Comparison of ENCODE assay signal across 17 cellular contexts in the genomic region with DNA sequence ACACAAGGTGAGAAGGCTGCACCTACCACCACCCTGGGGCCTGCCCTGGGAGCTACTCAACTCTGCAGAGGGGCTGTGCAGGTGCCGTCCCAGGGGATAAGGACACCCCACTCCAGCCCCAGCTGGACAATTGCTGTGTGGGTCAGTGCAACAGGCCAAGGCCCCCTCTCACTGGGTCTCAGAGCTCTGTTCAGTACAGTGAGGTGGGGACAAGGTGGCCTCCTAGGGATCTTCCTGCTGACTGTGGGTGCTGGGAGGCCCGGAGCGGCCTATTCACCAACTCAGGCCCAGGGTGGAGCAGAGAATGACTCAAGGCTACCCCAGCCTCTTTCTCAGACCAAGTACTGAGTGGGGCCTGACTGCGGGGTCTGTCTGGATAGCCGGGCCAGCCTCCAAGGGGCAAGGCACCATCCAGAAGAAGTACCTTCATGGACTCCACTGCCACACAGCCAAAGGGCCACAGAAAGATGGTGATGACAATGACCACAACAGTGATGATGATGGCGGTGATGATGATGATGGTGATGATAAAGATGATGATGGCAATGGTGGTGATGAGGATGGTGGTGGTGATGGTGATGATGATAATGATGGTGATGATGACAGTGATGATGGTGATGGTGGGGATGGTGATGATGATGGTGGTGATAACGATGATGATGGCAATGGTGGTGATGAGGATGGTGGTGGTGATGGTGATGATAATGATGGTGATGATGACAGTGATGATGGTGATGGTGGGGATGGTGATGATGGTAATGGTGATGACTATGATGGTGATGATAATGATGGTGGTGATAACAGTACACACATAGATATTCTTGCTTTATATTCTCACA. TPM values are rescaled to one million over a fixed set of nuclear protein-coding genes. Genes with fewer than 3 reads are reported as not detected.
DNase-seq lines count a peak whose midpoint lies in the region; ATAC-seq, FAIRE-seq and TF ChIP-seq lines count a peak whose summit lies in the region.
"Had no signal": no experiment of that assay in that cellular context is flagged by ENCODE, and none has a peak within 500 bp of the region (broad histone marks: within the 10 kb centered on the region; RNA-seq: fewer than 3 reads in every experiment).

No MANE protein-coding gene starts in this region.

- H3K4me1 ChIP-seq in HEK293 (ENCODE audit: control insufficient read depth, insufficient read depth, low read length), result no peaks in the 10 kb centered on the region
- peaks cover 5 to 12% of the 10 kb centered on the region in 2 donors for H3K4me1 ChIP-seq in kidney (ENCODE audit: control insufficient read depth in 1 of 2, insufficient read depth in 1 of 2, low read depth in 1 of 2, low read length in 2 of 2)
- peaks cover 0 to 51% (median 30%) of the 10 kb centered on the region in 4 donors for H3K4me1 ChIP-seq in stomach
- H3K4me1 ChIP-seq: Caco-2 had no signal

- TF ChIP-seq EP300 in stomach (IDR thresholded peaks at IDR 0.05), result no peak

- peaks cover 0 to 3% of the 10 kb centered on the region in 2 experiments; a peak in 2 of 3 replicates for H3K36me3 ChIP-seq in HEK293 (ENCODE audit: control insufficient read depth in 2 of 2, insufficient read depth in 1 of 2, low read length in 2 of 2)
- H3K36me3 ChIP-seq in kidney (ENCODE audit: control insufficient read depth in 1 of 2, insufficient read depth in 2 of 2, low read length in 2 of 2), result peaks cover 0 to 3% of the 10 kb centered on the region in 2 donors
- no peaks in the 10 kb centered on the region for H3K36me3 ChIP-seq in stomach
- H3K36me3 ChIP-seq: prostate gland had no signal

- WGBS in stomach, 5 donors, result 96 to 100% (median 97%) methylated on average over 4 to 7 of the region's 7 CpGs

- H3K27me3 ChIP-seq in stomach, result no peaks in the 10 kb centered on the region

- no peaks in the 10 kb centered on the region for H3K36me3 Mint-ChIP-seq in T-helper 17 cell (ENCODE audit: low read depth)

- CTCF ChIA-PET in HEK293 (lab: Yijun Ruan, JAX), result interaction anchor here (0.7 kb wide), 1 partner anchor 13 kb away, joined by 3 read pairs; no protein-coding TSS in a partner anchor

- H3K27me3 Mint-ChIP-seq in T-helper 17 cell, result no peaks in the 10 kb centered on the region

- H3K9me3 ChIP-seq in HEK293 (ENCODE audit: control insufficient read depth, insufficient read depth, low read depth, low read length) (no peaks in the 10 kb centered on the region), T-helper 17 cell (ENCODE audit: control insufficient read depth, low read length, poor library complexity, severe bottlenecking) (no peaks in the 10 kb centered on the region), kidney (ENCODE audit: control insufficient read depth in 1 of 2, low read length in 2 of 2) (no peaks in the 10 kb centered on the region), stomach (no peaks in the 10 kb centered on the region)
- H3K9me3 ChIP-seq: Caco-2, prostate gland had no signal

- H3K27ac ChIP-seq in HEK293 (ENCODE audit: extremely low read depth, low read depth, low read length) (no peak overlapping the region), kidney (ENCODE audit: low read depth in 2 of 2, low read length in 2 of 2) (no peak overlapping the region), stomach (peak overlapping the region in 3 of 5 donors; percentile 58 to 83 (median 59))
- H3K27ac ChIP-seq: prostate gland had no signal

- no peak for FAIRE-seq in kidney (lab: Jason Lieb, UNC)

- ATAC-seq in T-helper 17 cell (peak; percentile 12), HG02885 (IDR thresholded peaks at IDR 0.05; ENCODE audit: poor library complexity, unreplicated experiment) (no peak)
- ATAC-seq: natural killer cell had no signal

- POLR2A ChIA-PET in HEK293 (lab: Yijun Ruan, JAX), result no interaction called here

- no peak overlapping the region for H3K4me3 Mint-ChIP-seq in T-helper 17 cell
- H3K4me3 Mint-ChIP-seq: HFFc6; immature natural killer cell; natural killer cell; T-helper 2 cell treated with Interferon-gamma antibody and Interleukin-4, amounts not matched to agents 5 μg/mL and 100 μg/mL, for 36 hours had no signal

- TF ChIP-seq POLR2A in stomach (IDR thresholded peaks at IDR 0.05), result no peak

- no peak for TF ChIP-seq CTCF in HEK293 (tag by site-specific recombination; IDR thresholded peaks at IDR 0.05)
- TF ChIP-seq CTCF in kidney (IDR thresholded peaks at IDR 0.05; ENCODE audit: borderline replicate concordance, extremely low read depth, insufficient read depth), result no peak
- TF ChIP-seq CTCF in stomach (IDR thresholded peaks at IDR 0.05), result no peak

- intact Hi-C loops in kidney (cut with DNase I), result no loop called here
- intact Hi-C loops in stomach (cut with DNase I; ENCODE audit: low total_unique reads), result no loop called here

- no peak overlapping the region for H3K27ac Mint-ChIP-seq in T-helper 17 cell
- H3K27ac Mint-ChIP-seq: HFFc6; immature natural killer cell; natural killer cell; T-helper 2 cell treated with Interferon-gamma antibody and Interleukin-4, amounts not matched to agents 5 μg/mL and 100 μg/mL, for 36 hours had no signal

- DNase-seq in T-helper 17 cell (no peak), kidney (peak; percentile 5), stomach (no peak), DMS53 treated with DMSO at 0.1 percent for 48 hours (lab: John Stamatoyannopoulos, UW; ENCODE audit: unreplicated experiment) (no peak), NOMO-1 treated with DMSO at 0.1 percent for 48 hours (lab: John Stamatoyannopoulos, UW; ENCODE audit: unreplicated experiment) (no peak)
- DNase-seq: Caco-2; effector CD4-positive, alpha-beta T cell; glutamatergic neuron; HFFc6; immature natural killer cell; natural killer cell; NCI-H1417; NCI-H69 had no signal

- H3K4me1 Mint-ChIP-seq in T-helper 17 cell, result peaks cover 3% of the 10 kb centered on the region

- no peak overlapping the region for H3K9ac ChIP-seq in kidney (ENCODE audit: low read length in 2 of 2)

- H3K4me3 ChIP-seq in HEK293 (ENCODE audit: low read depth, low read length) (no peak overlapping the region), kidney (ENCODE audit: low read length in 2 of 2) (no peak overlapping the region), stomach (no peak overlapping the region)
- H3K4me3 ChIP-seq: prostate gland had no signal

TF ChIP-seq in HEK293, 187 proteins besides CTCF, POLR2A, EP300 and RAD21:
- TF ChIP-seq ZNF629 (tag by site-specific recombination; IDR thresholded peaks at IDR 0.05) (no peak), SP2 (tag by site-specific recombination; IDR thresholded peaks at IDR 0.05) (no peak), ZNF658 (tag by site-specific recombination; IDR thresholded peaks at IDR 0.05) (peak; percentile 85; the same call in 1 of the 2 replicates), KLF7 (tag by site-specific recombination; IDR thresholded peaks at IDR 0.05; ENCODE audit: borderline replicate concordance) (no peak), ZNF513 (tag by site-specific recombination; IDR thresholded peaks at IDR 0.05) (peak; percentile 99), ZNF266 (tag by site-specific recombination; IDR thresholded peaks at IDR 0.05; ENCODE audit: low read depth) (no peak), ZNF394 (tag by site-specific recombination; IDR thresholded peaks at IDR 0.05; ENCODE audit: borderline replicate concordance) (no peak)

RNA-seq across cellular contexts. Expression of gene DNAAF5, which starts 59.8 kb away (rescaled TPM):
- total RNA-seq in T-helper 17 cell (10 to 100 TPM; 10.7 to 13.7 TPM), kidney (29.7 TPM), stomach (100 to 1,000 TPM in 1 of 5 donors, 10 to 100 TPM in 3, 1 to 10 TPM in 1; 9.2 to 210 (median 33.3) TPM)
- polyA plus RNA-seq in kidney (ENCODE audit: insufficient read depth, low read depth, low replicate concordance) (11.6 TPM), stomach (10 to 100 TPM in 2 of 3 donors, 1 to 10 TPM in 1; 6.7 to 15.1 (median 10.2) TPM)

Comparison
In these comparisons a context has a peak if more than half of its experiments do, and no peak if none do; other contexts are left out.
1. H3K27ac ChIP-seq: peak in stomach (3 of 5); none in HEK293 (single experiment) and kidney (0 of 2).